20 cellular contexts compared by ENCODE assay signal in the genomic region with DNA sequence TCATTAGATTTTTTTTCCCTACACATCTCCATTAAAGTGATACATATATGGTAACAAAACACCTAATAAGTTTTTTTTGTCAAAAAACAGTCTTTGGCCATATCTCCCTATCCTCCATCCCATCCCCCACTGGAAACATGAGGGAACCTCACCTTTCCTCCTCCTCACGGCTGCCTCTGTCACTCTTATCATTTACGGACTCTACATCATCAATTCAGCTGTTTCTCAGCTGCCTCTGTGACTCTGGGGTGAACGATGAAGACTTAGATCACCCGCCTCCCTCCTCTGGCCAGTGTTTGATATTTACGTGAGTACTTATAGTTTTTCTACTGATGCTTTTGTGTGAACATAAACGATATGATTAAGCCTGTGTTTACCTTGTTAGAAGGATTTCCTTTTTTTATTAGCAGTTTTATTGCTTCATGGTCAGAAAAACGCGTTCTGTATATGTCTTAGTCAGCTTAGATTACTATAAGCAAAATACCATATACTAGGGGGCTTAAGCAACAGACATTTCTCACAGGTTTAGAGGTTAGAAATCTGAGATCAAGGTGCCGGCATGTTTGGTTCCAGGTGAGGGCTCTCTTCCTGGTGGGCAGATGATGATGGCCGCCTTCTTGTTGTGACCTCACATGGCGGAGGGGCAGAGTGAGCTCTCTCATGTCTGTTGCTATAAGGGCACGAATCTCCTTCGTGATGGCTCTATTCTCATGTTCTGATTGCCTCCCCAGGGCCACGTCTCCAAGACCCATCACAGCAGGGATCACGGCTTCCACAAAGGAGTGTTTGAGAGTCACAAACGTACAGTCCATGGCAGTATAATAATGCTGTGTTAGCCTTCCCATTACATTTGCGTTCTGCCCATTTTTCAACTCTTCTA. TPM values are rescaled to one million over a fixed set of nuclear protein-coding genes. Genes with fewer than 3 reads are reported as not detected.
"Had no signal": no experiment of that assay in that cellular context is flagged by ENCODE, and none has a peak within 500 bp of the region (broad histone marks: within the 10 kb centered on the region; RNA-seq: fewer than 3 reads in every experiment).

No MANE protein-coding gene starts in this region.

- FAIRE-seq: colon had no signal

- DNase-seq: cerebellar nuclear complex; dermis blood vessel endothelial cell; foreskin melanocyte; head of caudate nucleus; hippocampal formation; mammary epithelial cell; nephron progenitor cell; stimulated activated CD4-positive, alpha-beta T cell treated with anti-CD3 and anti-CD28 coated beads, Interleukin-2, amount 100 ng/mL, for 24 hours; stimulated activated CD4-positive, alpha-beta T cell treated with anti-CD3 and anti-CD28 coated beads, Interleukin-4, amount 100 ng/mL, for 4 hours; stimulated activated naive B cell treated with anti-CD40 and anti-IgM and Interleukin-4, amounts not matched to agents 10 μg/mL and 1 μg/mL and 100 μg/mL, for 72 hours; stimulated activated naive CD8-positive, alpha-beta T cell treated with anti-CD3 and anti-CD28 coated beads, Interleukin-15, amount 100 ng/mL, for 72 hours; testis had no signal

- H3K9me3 ChIP-seq: testis had no signal

- H3K36me3 ChIP-seq: tibial nerve had no signal

- H3K27me3 ChIP-seq: testis, tibial nerve had no signal

- H3K4me3 ChIP-seq: skin epidermis, testis, tibial nerve had no signal

- H3K27ac ChIP-seq: skin epidermis, testis, tibial nerve had no signal

- H3K4me1 ChIP-seq: testis, tibial nerve had no signal

- ATAC-seq: left lobe of liver; sciatic nerve; stimulated activated naive B cell treated with anti-CD40 and anti-IgM and Interleukin-4, amounts not matched to agents 10 μg/mL and 1 μg/mL and 100 μg/mL, for 72 hours; stimulated activated naive CD8-positive, alpha-beta T cell treated with anti-CD3 and anti-CD28 coated beads, Interleukin-15, amount 100 ng/mL, for 72 hours had no signal

RNA-seq across cellular contexts. Expression of a gene that starts 32.1 kb away (rescaled TPM):
- total RNA-seq: epithelial cell of proximal tubule, left lobe of liver, mucosa of gallbladder, ureter had no signal
